In genomic region chr12:12491634-12492033, GRCh38 we compare ENCODE assay signal across 19 cellular contexts.
"Had no signal": no experiment of that assay in that cellular context is flagged by ENCODE, and none has a peak within 500 bp of the region (broad histone marks: within the 10 kb centered on the region; RNA-seq: fewer than 3 reads in every experiment).

No MANE protein-coding gene starts in this region.

- H3K9me3 Mint-ChIP-seq: activated naive CD4-positive, alpha-beta T cell treated with anti-CD3 and anti-CD28 coated beads for 36 hours; brain; naive thymus-derived CD8-positive, alpha-beta T cell; neural progenitor cell; stimulated activated naive B cell treated with anti-CD40 and anti-IgM and Interleukin-4, amounts not matched to agents 10 μg/mL and 1 μg/mL and 100 μg/mL, for 72 hours had no signal

- H2AFZ ChIP-seq: neural progenitor cell had no signal

- FAIRE-seq: endometrium, kidney had no signal

- H3K9me3 ChIP-seq: heart right ventricle, SK-N-SH, upper lobe of left lung had no signal

- DNase-seq: activated CD4-positive, alpha-beta T cell treated with anti-CD3 and anti-CD28 coated beads for 1 hour; activated CD4-positive, alpha-beta T cell treated with anti-CD3 and anti-CD28 coated beads, Interleukin-2, amount 50 U/mL, for 4 hours; activated naive CD4-positive, alpha-beta T cell treated with anti-CD3 and anti-CD28 coated beads for 36 hours; aorta; effector CD4-positive, alpha-beta T cell; heart right ventricle; kidney; naive thymus-derived CD8-positive, alpha-beta T cell; posterior cingulate gyrus; SK-N-SH; stimulated activated CD4-positive, alpha-beta T cell treated with anti-CD3 and anti-CD28 coated beads, Interleukin-15, amount 100 ng/mL, for 24 hours; stimulated activated naive B cell treated with anti-CD40 and anti-IgM and Interleukin-4, amounts not matched to agents 10 μg/mL and 1 μg/mL and 100 μg/mL, for 72 hours; upper lobe of left lung had no signal

- ATAC-seq: heart right ventricle; naive thymus-derived CD8-positive, alpha-beta T cell; sciatic nerve; stimulated activated naive B cell treated with anti-CD40 and anti-IgM and Interleukin-4, amounts not matched to agents 10 μg/mL and 1 μg/mL and 100 μg/mL, for 72 hours had no signal

- H3K4me2 ChIP-seq: neural progenitor cell, SK-N-SH, smooth muscle cell had no signal

- H3K36me3 Mint-ChIP-seq: neural progenitor cell had no signal

- H3K36me3 ChIP-seq: neural progenitor cell had no signal

- H3K27ac ChIP-seq: heart right ventricle, neural progenitor cell, upper lobe of left lung had no signal

- H3K27me3 ChIP-seq: heart right ventricle, neural progenitor cell, upper lobe of left lung had no signal

- H3K9ac ChIP-seq: neural progenitor cell, SK-N-SH had no signal

- H3K4me3 ChIP-seq: heart right ventricle, lung, neural progenitor cell, smooth muscle cell, upper lobe of left lung had no signal

- H3K27ac Mint-ChIP-seq: activated naive CD4-positive, alpha-beta T cell treated with anti-CD3 and anti-CD28 coated beads for 36 hours; brain; naive thymus-derived CD8-positive, alpha-beta T cell; neural progenitor cell; stimulated activated naive B cell treated with anti-CD40 and anti-IgM and Interleukin-4, amounts not matched to agents 10 μg/mL and 1 μg/mL and 100 μg/mL, for 72 hours had no signal
